25 cellular contexts compared by ENCODE assay signal in the genomic region with DNA sequence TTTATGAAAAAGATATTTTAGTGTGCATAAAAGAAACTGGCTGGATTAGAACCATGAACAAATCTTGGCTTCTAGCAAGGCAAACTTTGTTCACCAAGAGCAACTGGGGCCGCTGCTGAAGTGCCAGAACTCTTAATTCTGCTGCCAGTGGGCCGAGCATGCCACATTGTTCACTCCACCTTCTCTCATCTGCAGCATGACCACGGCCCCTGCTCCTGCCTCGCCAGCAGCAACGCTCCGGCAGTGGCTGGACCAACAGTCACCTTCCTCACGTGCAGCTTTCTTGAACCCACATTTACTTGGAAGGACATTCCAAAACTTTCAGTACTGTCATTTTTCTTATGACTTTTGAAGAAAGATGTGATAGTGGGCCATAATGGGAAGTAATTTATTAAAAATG.
"Had no signal": no experiment of that assay in that cellular context is flagged by ENCODE, and none has a peak within 500 bp of the region (broad histone marks: within the 10 kb centered on the region; RNA-seq: fewer than 3 reads in every experiment).

No MANE protein-coding gene starts in this region.

- DNase-seq: cortex of kidney; effector CD4-positive, alpha-beta T cell; endodermal cell; gastrocnemius medialis; head of caudate nucleus; kidney; midbrain; naive thymus-derived CD4-positive, alpha-beta T cell; stimulated activated CD4-positive, alpha-beta T cell treated with anti-CD3 and anti-CD28 coated beads, Interleukin-12 subunit alpha, Interleukin-12 subunit beta, amount 100 ng/mL, for 4 hours; stimulated activated CD4-positive, alpha-beta T cell treated with anti-CD3 and anti-CD28 coated beads, Interleukin-1b, Interleukin-23, amount 100 ng/mL, for 48 hours; stimulated activated CD4-positive, alpha-beta T cell treated with anti-CD3 and anti-CD28 coated beads, Interleukin-4, amount 100 ng/mL, for 1 hour; stimulated activated CD8-positive, alpha-beta memory T cell treated with anti-CD3 and anti-CD28 coated beads, Interleukin-4, amount 100 ng/mL, for 48 hours; stimulated activated naive CD4-positive, alpha-beta T cell; stimulated activated naive CD8-positive, alpha-beta T cell treated with anti-CD3 and anti-CD28 coated beads, Interleukin-15, amount 100 ng/mL, for 72 hours; transverse colon; upper lobe of right lung; uterus had no signal

- H3K27ac Mint-ChIP-seq: endodermal cell; memory B cell; naive thymus-derived CD4-positive, alpha-beta T cell; stimulated activated naive CD8-positive, alpha-beta T cell treated with anti-CD3 and anti-CD28 coated beads, Interleukin-15, amount 100 ng/mL, for 72 hours had no signal

- H3K4me2 ChIP-seq: smooth muscle cell had no signal

- H3K4me3 ChIP-seq: gastrocnemius medialis, lung, prostate gland, right atrium auricular region, smooth muscle cell, suprapubic skin, transverse colon, upper lobe of right lung, uterus had no signal

- H3K9me3 Mint-ChIP-seq: endodermal cell; stimulated activated naive CD8-positive, alpha-beta T cell treated with anti-CD3 and anti-CD28 coated beads, Interleukin-15, amount 100 ng/mL, for 72 hours had no signal

- H3K4me3 Mint-ChIP-seq: endodermal cell; memory B cell; naive thymus-derived CD4-positive, alpha-beta T cell; stimulated activated naive CD8-positive, alpha-beta T cell treated with anti-CD3 and anti-CD28 coated beads, Interleukin-15, amount 100 ng/mL, for 72 hours had no signal

- H3K27me3 Mint-ChIP-seq: stimulated activated naive CD8-positive, alpha-beta T cell treated with anti-CD3 and anti-CD28 coated beads, Interleukin-15, amount 100 ng/mL, for 72 hours had no signal

- H3K36me3 Mint-ChIP-seq: memory B cell; naive thymus-derived CD4-positive, alpha-beta T cell had no signal

- H3K36me3 ChIP-seq: gastrocnemius medialis, prostate gland, right atrium auricular region, suprapubic skin, transverse colon, upper lobe of right lung, uterus had no signal

- H3K27ac ChIP-seq: epithelial cell of prostate, gastrocnemius medialis, prostate gland, right atrium auricular region, suprapubic skin, transverse colon, upper lobe of right lung, uterus had no signal

- H3K4me1 ChIP-seq: gastrocnemius medialis, prostate gland, right atrium auricular region, suprapubic skin, uterus had no signal

- H3K4me1 Mint-ChIP-seq: memory B cell; naive thymus-derived CD4-positive, alpha-beta T cell; stimulated activated naive CD8-positive, alpha-beta T cell treated with anti-CD3 and anti-CD28 coated beads, Interleukin-15, amount 100 ng/mL, for 72 hours had no signal

- H3K9me3 ChIP-seq: gastrocnemius medialis, prostate gland, right atrium auricular region, suprapubic skin, transverse colon, upper lobe of right lung, uterus had no signal

- ATAC-seq: esophagus mucosa; gastrocnemius medialis; naive thymus-derived CD4-positive, alpha-beta T cell; stimulated activated naive CD8-positive, alpha-beta T cell treated with anti-CD3 and anti-CD28 coated beads, Interleukin-15, amount 100 ng/mL, for 72 hours; upper lobe of right lung had no signal

- H3K27me3 ChIP-seq: gastrocnemius medialis, right atrium auricular region, suprapubic skin, transverse colon, upper lobe of right lung, uterus had no signal
